In genomic region chr17:44144966-44145739, GRCh38 we compare ENCODE assay signal across 16 cellular contexts. TPM values are rescaled to one million over a fixed set of nuclear protein-coding genes. Genes with fewer than 3 reads are reported as not detected.
DNase-seq lines count a peak whose midpoint lies in the region; FAIRE-seq and TF ChIP-seq lines count a peak whose summit lies in the region.
"Had no signal": no experiment of that assay in that cellular context is flagged by ENCODE, and none has a peak within 500 bp of the region (broad histone marks: within the 10 kb centered on the region; RNA-seq: fewer than 3 reads in every experiment).

No MANE protein-coding gene starts in this region.

- H3K4me1 Mint-ChIP-seq in progenitor cell of endocrine pancreas (ENCODE audit: low read depth) = peaks cover 3% of the 10 kb centered on the region

- FAIRE-seq in frontal cortex (lab: Jason Lieb, UNC) = no peak
- FAIRE-seq: RCC 7860 had no signal

- H3K4me3 Mint-ChIP-seq in progenitor cell of endocrine pancreas (ENCODE audit: low read depth) = no peak overlapping the region
- H3K4me3 Mint-ChIP-seq: CD4-positive, alpha-beta memory T cell; GM23338; natural killer cell had no signal

- H3K9me3 Mint-ChIP-seq in progenitor cell of endocrine pancreas (ENCODE audit: low read depth) = no peaks in the 10 kb centered on the region
- H3K9me3 Mint-ChIP-seq: CD4-positive, alpha-beta memory T cell; GM23338; natural killer cell had no signal

- no peaks in the 10 kb centered on the region for H3K36me3 Mint-ChIP-seq in progenitor cell of endocrine pancreas (ENCODE audit: insufficient read depth)
- H3K36me3 Mint-ChIP-seq: CD4-positive, alpha-beta memory T cell; natural killer cell had no signal

- H3K27me3 Mint-ChIP-seq in progenitor cell of endocrine pancreas = no peaks in the 10 kb centered on the region
- H3K27me3 Mint-ChIP-seq: CD4-positive, alpha-beta memory T cell had no signal

- peak overlapping the region; percentile 18 for H3K27ac Mint-ChIP-seq in progenitor cell of endocrine pancreas
- H3K27ac Mint-ChIP-seq: GM23338, natural killer cell had no signal

- peak; percentile 1 for DNase-seq in RPMI8226
- peak; percentile 29 for DNase-seq in fibroblast of gingiva (ENCODE audit: low read depth)
- no peak for DNase-seq in progenitor cell of endocrine pancreas (ENCODE audit: low spot score, unreplicated experiment)
- DNase-seq in frontal cortex (ENCODE audit: low spot score in 2 of 2) = no peak
- no peak for DNase-seq in EL
- no peak for DNase-seq in SKM-1 (lab: John Stamatoyannopoulos, UW; ENCODE audit: unreplicated experiment)
- DNase-seq: activated CD4-positive, alpha-beta T cell treated with anti-CD3 and anti-CD28 coated beads, Interleukin-2, amount 50 U/mL, for 4 hours; CD4-positive, alpha-beta memory T cell; effector memory CD4-positive, alpha-beta T cell; hypothalamus; natural killer cell; NCI-H1694; NCI-H510A treated with DMSO at 0.1 percent for 48 hours had no signal

- no peak for TF ChIP-seq CTCF in progenitor cell of endocrine pancreas (IDR thresholded peaks at IDR 0.05; ENCODE audit: unreplicated experiment)

RNA-seq across cellular contexts. Expression of gene HROB, which starts 3.4 kb away (rescaled TPM):
- total RNA-seq in progenitor cell of endocrine pancreas = 10.1 and 12.8 TPM in 2 replicates
- 0.82 TPM for total RNA-seq in frontal cortex

RNA-seq across cellular contexts. Expression of gene HDAC5, which starts 21.7 kb away (rescaled TPM):
- total RNA-seq in progenitor cell of endocrine pancreas (39.0 and 41.3 TPM in 2 replicates), frontal cortex (87.6 TPM)

RNA-seq across cellular contexts. Expression of gene ASB16, which starts 25.4 kb away (rescaled TPM):
- total RNA-seq in progenitor cell of endocrine pancreas (0.49 and 0.89 TPM in 2 replicates), frontal cortex (not detected)
- total RNA-seq: CD4-positive, alpha-beta memory T cell; GM23338; natural killer cell; subcutaneous adipose tissue had no signal

RNA-seq across cellular contexts. Expression of gene TMUB2, which starts 41.6 kb away (rescaled TPM):
- total RNA-seq in progenitor cell of endocrine pancreas (48.5 and 50.3 TPM in 2 replicates), frontal cortex (22.0 TPM)

RNA-seq across cellular contexts. Expression of gene ATXN7L3, which starts 54.5 kb away (rescaled TPM):
- 117 and 135 TPM in 2 replicates for total RNA-seq in progenitor cell of endocrine pancreas
- 64.4 TPM for total RNA-seq in frontal cortex

Comparison
In these comparisons a context has a peak if more than half of its experiments do, and no peak if none do; other contexts are left out.
1. DNase-seq: peak in RPMI8226 (single experiment) and fibroblast of gingiva (single experiment); none in progenitor cell of endocrine pancreas (single experiment), frontal cortex (0 of 2), EL (single experiment) and SKM-1 (single experiment).